ENCODE assay signal across 1 cellular context in the genomic region with DNA sequence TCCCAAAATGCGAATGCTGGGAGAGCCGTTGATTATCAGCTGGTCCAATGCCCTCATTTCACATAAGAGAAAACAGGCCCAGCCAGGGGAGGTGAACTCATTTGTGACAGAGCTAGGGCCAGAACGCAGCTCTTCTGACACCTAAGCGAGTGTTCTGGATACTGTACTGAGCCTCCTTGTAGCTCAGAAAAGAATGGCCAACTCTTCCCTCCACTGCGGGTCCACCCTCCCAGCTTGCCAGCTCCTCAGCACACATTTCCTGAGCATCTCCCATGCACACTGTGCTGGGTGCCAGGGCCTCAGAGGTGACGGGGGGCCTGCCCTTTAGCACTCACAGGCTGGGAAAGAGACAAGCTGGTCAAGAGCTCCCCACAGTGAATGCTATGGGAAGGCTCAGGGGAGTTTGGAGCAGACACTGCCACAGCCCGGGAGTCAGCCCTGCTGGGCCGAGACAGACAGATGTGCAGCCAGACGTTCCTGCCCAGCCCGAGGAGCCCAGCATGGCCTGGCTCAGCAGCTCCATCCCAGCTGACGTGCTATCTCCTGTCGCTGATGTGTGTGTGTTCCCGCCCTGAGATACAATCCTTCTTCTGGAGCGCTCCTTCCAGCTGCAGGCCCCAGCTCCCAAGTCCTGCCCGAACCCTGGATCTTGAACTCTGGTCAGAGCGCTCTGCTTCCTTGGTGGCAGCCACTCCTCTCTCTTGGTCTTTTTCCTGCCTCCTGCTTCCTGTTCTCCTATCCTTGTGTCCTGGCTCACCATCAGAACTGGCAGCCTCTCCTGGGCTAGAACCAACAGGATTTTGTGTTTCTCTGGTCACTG.
TF ChIP-seq lines count a peak whose summit lies in the region.

No MANE protein-coding gene starts in this region.

TF ChIP-seq in HepG2, 621 proteins besides CTCF, POLR2A, EP300 and RAD21 (continued from another document):
- TF ChIP-seq, protein P1, sequence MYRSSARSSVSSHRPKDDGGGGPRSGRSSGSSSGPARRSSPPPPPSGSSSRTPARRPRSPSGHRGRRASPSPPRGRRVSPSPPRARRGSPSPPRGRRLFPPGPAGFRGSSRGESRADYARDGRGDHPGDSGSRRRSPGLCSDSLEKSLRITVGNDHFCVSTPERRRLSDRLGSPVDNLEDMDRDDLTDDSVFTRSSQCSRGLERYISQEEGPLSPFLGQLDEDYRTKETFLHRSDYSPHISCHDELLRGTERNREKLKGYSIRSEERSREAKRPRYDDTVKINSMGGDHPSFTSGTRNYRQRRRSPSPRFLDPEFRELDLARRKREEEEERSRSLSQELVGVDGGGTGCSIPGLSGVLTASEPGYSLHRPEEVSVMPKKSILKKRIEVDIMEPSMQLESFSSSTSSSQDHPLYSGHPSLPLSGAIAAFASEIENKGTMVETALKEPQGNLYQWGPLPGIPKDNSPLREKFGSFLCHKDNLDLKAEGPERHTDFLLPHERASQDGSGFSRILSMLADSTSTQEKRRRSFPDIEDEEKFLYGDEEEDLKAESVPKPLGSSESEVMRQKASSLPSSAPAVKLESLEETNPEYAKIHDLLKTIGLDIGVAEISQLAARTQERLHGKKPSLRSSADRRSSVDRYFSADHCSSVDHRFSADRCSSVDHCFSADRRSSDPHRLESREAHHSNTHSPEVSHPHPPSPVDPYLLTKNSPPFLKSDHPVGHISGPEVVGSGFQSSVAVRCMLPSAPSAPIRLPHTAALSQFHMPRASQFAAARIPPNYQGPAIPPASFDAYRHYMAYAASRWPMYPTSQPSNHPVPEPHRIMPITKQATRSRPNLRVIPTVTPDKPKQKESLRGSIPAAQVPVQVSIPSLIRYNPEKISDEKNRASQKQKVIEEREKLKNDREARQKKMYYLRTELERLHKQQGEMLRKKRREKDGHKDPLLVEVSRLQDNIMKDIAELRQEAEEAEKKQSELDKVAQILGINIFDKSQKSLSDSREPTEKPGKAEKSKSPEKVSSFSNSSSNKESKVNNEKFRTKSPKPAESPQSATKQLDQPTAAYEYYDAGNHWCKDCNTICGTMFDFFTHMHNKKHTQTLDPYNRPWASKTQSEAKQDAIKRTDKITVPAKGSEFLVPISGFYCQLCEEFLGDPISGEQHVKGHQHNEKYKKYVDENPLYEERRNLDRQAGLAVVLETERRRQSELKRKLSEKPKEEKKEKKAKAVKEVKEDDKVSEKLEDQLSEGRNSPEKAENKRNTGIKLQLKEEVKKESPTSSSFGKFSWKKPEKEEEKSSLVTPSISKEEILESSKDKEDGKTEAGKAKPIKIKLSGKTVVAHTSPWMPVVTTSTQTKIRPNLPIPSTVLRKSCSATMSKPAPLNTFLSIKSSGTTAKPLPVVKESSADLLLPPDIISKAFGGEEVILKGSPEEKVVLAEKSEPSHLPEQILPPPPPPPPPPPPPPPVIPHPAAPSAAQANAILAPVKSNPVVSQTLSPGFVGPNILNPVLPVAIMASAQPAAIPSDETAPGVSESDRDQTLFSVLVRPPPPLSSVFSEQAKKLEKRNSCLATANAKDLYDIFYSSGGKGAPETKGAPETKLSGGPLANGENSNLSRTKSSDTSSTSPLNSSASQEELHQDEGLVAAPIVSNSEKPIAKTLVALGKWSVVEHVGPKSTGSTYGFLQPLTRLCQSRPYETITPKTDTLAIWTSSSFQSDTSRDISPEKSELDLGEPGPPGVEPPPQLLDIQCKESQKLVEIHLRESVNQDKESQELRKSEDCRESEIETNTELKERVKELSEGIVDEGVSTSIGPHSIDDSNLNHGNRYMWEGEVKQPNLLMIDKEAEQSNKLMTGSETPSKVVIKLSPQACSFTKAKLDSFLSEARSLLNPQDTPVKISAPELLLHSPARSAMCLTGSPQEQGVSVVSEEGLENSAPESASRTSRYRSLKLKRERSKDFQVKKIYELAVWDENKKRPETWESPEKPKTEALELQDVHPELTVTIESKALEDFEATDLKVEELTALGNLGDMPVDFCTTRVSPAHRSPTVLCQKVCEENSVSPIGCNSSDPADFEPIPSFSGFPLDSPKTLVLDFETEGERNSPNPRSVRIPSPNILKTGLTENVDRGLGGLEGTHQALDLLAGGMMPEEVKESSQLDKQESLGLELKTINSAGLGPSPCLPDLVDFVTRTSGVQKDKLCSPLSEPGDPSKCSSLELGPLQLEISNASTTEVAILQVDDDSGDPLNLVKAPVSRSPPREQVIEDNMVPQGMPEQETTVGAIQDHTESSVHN (CRISPR knock-in tag; IDR thresholded peaks at IDR 0.05): 0 out of 2 replicates have a peak, but pooled peaks have one; percentile 15
- 0 out of 2 replicates have a peak, but pooled peaks have one; percentile 7 for TF ChIP-seq FOXC1 (CRISPR knock-in tag; IDR thresholded peaks at IDR 0.05; ENCODE audit: borderline replicate concordance)
- no peak for TF ChIP-seq KDM2A (CRISPR knock-in tag; IDR thresholded peaks at IDR 0.05; ENCODE audit: borderline replicate concordance, low read depth)
- no peak for TF ChIP-seq ERF (CRISPR knock-in tag; IDR thresholded peaks at IDR 0.05)
- TF ChIP-seq SNRNP70 (IDR thresholded peaks at IDR 0.05; ENCODE audit: low read depth, low read length): no peak
- no peak for TF ChIP-seq ZNF235 (CRISPR knock-in tag; IDR thresholded peaks at IDR 0.05; ENCODE audit: borderline replicate concordance)
- TF ChIP-seq SAP130 (CRISPR knock-in tag; IDR thresholded peaks at IDR 0.05; ENCODE audit: low read depth): no peak
- TF ChIP-seq, protein P2, sequence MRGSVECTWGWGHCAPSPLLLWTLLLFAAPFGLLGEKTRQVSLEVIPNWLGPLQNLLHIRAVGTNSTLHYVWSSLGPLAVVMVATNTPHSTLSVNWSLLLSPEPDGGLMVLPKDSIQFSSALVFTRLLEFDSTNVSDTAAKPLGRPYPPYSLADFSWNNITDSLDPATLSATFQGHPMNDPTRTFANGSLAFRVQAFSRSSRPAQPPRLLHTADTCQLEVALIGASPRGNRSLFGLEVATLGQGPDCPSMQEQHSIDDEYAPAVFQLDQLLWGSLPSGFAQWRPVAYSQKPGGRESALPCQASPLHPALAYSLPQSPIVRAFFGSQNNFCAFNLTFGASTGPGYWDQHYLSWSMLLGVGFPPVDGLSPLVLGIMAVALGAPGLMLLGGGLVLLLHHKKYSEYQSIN (CRISPR knock-in tag; IDR thresholded peaks at IDR 0.05; ENCODE audit: borderline replicate concordance): no peak
- TF ChIP-seq, protein P3, sequence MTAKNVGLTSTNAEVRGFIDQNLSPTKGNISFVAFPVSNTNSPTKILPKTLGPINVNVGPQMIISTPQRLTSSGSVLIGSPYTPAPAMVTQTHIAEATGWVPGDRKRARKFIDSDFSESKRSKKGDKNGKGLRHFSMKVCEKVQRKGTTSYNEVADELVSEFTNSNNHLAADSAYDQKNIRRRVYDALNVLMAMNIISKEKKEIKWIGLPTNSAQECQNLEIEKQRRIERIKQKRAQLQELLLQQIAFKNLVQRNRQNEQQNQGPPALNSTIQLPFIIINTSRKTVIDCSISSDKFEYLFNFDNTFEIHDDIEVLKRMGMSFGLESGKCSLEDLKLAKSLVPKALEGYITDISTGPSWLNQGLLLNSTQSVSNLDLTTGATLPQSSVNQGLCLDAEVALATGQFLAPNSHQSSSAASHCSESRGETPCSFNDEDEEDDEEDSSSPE (CRISPR knock-in tag; IDR thresholded peaks at IDR 0.05): no peak
- TF ChIP-seq BRD4 (CRISPR knock-in tag; IDR thresholded peaks at IDR 0.05): no peak
- TF ChIP-seq ZNF333 (CRISPR knock-in tag; IDR thresholded peaks at IDR 0.05; ENCODE audit: borderline replicate concordance): no peak
- TF ChIP-seq ZNF225 (CRISPR knock-in tag; IDR thresholded peaks at IDR 0.05): 0 out of 2 replicates have a peak, but pooled peaks have one; percentile 7
- TF ChIP-seq, protein P4, sequence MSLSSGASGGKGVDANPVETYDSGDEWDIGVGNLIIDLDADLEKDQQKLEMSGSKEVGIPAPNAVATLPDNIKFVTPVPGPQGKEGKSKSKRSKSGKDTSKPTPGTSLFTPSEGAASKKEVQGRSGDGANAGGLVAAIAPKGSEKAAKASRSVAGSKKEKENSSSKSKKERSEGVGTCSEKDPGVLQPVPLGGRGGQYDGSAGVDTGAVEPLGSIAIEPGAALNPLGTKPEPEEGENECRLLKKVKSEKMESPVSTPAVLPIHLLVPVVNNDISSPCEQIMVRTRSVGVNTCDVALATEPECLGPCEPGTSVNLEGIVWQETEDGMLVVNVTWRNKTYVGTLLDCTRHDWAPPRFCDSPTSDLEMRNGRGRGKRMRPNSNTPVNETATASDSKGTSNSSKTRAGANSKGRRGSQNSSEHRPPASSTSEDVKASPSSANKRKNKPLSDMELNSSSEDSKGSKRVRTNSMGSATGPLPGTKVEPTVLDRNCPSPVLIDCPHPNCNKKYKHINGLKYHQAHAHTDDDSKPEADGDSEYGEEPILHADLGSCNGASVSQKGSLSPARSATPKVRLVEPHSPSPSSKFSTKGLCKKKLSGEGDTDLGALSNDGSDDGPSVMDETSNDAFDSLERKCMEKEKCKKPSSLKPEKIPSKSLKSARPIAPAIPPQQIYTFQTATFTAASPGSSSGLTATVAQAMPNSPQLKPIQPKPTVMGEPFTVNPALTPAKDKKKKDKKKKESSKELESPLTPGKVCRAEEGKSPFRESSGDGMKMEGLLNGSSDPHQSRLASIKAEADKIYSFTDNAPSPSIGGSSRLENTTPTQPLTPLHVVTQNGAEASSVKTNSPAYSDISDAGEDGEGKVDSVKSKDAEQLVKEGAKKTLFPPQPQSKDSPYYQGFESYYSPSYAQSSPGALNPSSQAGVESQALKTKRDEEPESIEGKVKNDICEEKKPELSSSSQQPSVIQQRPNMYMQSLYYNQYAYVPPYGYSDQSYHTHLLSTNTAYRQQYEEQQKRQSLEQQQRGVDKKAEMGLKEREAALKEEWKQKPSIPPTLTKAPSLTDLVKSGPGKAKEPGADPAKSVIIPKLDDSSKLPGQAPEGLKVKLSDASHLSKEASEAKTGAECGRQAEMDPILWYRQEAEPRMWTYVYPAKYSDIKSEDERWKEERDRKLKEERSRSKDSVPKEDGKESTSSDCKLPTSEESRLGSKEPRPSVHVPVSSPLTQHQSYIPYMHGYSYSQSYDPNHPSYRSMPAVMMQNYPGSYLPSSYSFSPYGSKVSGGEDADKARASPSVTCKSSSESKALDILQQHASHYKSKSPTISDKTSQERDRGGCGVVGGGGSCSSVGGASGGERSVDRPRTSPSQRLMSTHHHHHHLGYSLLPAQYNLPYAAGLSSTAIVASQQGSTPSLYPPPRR (CRISPR knock-in tag; IDR thresholded peaks at IDR 0.05; ENCODE audit: borderline replicate concordance): peak; percentile 3; the same call in 1 of the 2 replicates
- TF ChIP-seq ZBTB3 (CRISPR knock-in tag; IDR thresholded peaks at IDR 0.05; ENCODE audit: borderline replicate concordance, low read depth): no peak
- TF ChIP-seq HNRNPUL1 (IDR thresholded peaks at IDR 0.05; ENCODE audit: low read depth, low read length): no peak
- peak; percentile 1; the same call in 1 of the 2 replicates for TF ChIP-seq ZNF572 (CRISPR knock-in tag; IDR thresholded peaks at IDR 0.05)
TF ChIP-seq in HepG2: peak in this region for 18.
